In the genomic region with DNA sequence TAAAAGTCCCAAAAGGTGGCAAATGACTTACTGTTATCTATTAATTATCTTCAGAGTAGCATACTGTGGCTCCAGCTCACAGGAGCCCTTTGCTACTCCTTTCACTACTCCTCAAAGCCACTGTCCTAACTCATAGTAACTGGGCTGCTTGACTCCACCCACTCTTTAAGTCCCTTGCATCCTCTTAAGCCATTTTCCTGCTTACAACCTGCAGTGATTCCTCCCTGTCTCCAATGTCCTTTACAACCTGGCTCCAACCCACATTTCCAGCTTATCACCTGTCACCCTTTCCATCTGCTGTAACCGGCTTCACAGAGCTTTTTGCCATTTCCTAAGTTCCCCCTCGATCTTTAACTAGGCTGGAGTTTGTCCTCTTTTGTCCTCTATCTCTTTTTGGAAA, we compare ENCODE assay signal across 19 cellular contexts.
A peak's percentile ranks its signal among the peaks of the same experiment; 100 is the strongest.
DNase-seq lines count a peak whose midpoint lies in the region; FAIRE-seq and TF ChIP-seq lines count a peak whose summit lies in the region.
"Had no signal": no experiment of that assay in that cellular context is flagged by ENCODE, and none has a peak within 500 bp of the region (broad histone marks: within the 10 kb centered on the region; RNA-seq: fewer than 3 reads in every experiment).

No MANE protein-coding gene starts in this region.

- no peaks in the 10 kb centered on the region for H3K9me3 Mint-ChIP-seq in endodermal cell
- H3K9me3 Mint-ChIP-seq: T-cell had no signal

- H3K27ac Mint-ChIP-seq in endodermal cell, result peak overlapping the region; percentile 32
- H3K27ac Mint-ChIP-seq: T-cell had no signal

- in situ Hi-C loops in G401 (cut with HindIII; ENCODE audit: low sequenced_read_pairs), result no loop called here

- H3K27me3 ChIP-seq in endodermal cell (ENCODE audit: control insufficient read depth, insufficient read depth, low read length, poor library complexity, severe bottlenecking), result no peaks in the 10 kb centered on the region
- H3K27me3 ChIP-seq: SJCRH30 had no signal

- H3K9me3 ChIP-seq in endodermal cell (ENCODE audit: control insufficient read depth, low read length), result no peaks in the 10 kb centered on the region
- H3K9me3 ChIP-seq: SJCRH30 had no signal

- H3K9ac ChIP-seq in endodermal cell (ENCODE audit: extremely low read depth, low read length, poor library complexity, severe bottlenecking), result no peak overlapping the region
- H3K9ac ChIP-seq: KMS-11 had no signal

- H3K27me3 Mint-ChIP-seq in endodermal cell (ENCODE audit: insufficient read depth), result no peaks in the 10 kb centered on the region

- no peak overlapping the region for H3K4me3 Mint-ChIP-seq in endodermal cell
- H3K4me3 Mint-ChIP-seq: CD4-positive, CD25-positive, alpha-beta regulatory T cell; T-cell had no signal

- peak; percentile 52 for FAIRE-seq in H54 (lab: Jason Lieb, UNC)

- H3K36me3 ChIP-seq in endodermal cell (ENCODE audit: control insufficient read depth, insufficient read depth, low read length), result no peaks in the 10 kb centered on the region
- H3K36me3 ChIP-seq: SJCRH30 had no signal

- no peaks in the 10 kb centered on the region for H3K4me1 ChIP-seq in endodermal cell (ENCODE audit: control insufficient read depth, insufficient read depth, low read length)
- H3K4me1 ChIP-seq: SJCRH30 had no signal

- peaks cover 2% of the 10 kb centered on the region for H3K36me3 Mint-ChIP-seq in endodermal cell (ENCODE audit: low read depth)
- H3K36me3 Mint-ChIP-seq: CD4-positive, CD25-positive, alpha-beta regulatory T cell; T-cell had no signal

- WGBS in endodermal cell (ENCODE audit: insufficient coverage in 1 of 2, insufficient read length in 1 of 2), 2 experiments, result 62 to 75% methylated on average over 2 of the region's 2 CpGs

- DNase-seq in G401 (ENCODE audit: low spot score), result peak; percentile 90
- no peak for DNase-seq in H54 (ENCODE audit: insufficient read length, low spot score)
- peak; percentile 88 for DNase-seq in NCI-H82 treated with DMSO at 0.1 percent for 48 hours (lab: John Stamatoyannopoulos, UW; ENCODE audit: unreplicated experiment)
- DNase-seq in endodermal cell, result no peak
- no peak for DNase-seq in hypothalamus (lab: John Stamatoyannopoulos, UW)
- DNase-seq in NOMO-1 treated with DMSO at 0.1 percent for 48 hours (lab: John Stamatoyannopoulos, UW; ENCODE audit: unreplicated experiment), result no peak
- DNase-seq in NCI-H1048 (lab: John Stamatoyannopoulos, UW), result no peak
- DNase-seq: CD4-positive, CD25-positive, alpha-beta regulatory T cell; EL; HCEC 1CT; IMR-90; NCI-H1417; NCI-H1694 treated with DMSO at 0.1 percent for 48 hours; NCI-H226; NCI-H510A treated with DMSO at 0.1 percent for 48 hours; NCI-H774; SJCRH30; T-cell had no signal

- no peak overlapping the region for H3K4me3 ChIP-seq in endodermal cell (ENCODE audit: low read length)
- H3K4me3 ChIP-seq: SJCRH30 had no signal

- TF ChIP-seq CTCF in endodermal cell (conservative IDR thresholded peaks at IDR 0.05), result no peak

- H3K4me1 Mint-ChIP-seq in endodermal cell, result peaks cover 20% of the 10 kb centered on the region
- H3K4me1 Mint-ChIP-seq: CD4-positive, CD25-positive, alpha-beta regulatory T cell; T-cell had no signal

- no peak for TF ChIP-seq POLR2A in H54 (IDR thresholded peaks at IDR 0.05; ENCODE audit: low read depth, low read length)

- H3K27ac ChIP-seq in endodermal cell (ENCODE audit: low read depth, low read length), result no peak overlapping the region
- H3K27ac ChIP-seq: KMS-11, SJCRH30 had no signal

Comparison
In these comparisons a context has a peak if more than half of its experiments do, and no peak if none do; other contexts are left out.
1. DNase-seq: peak in G401 (single experiment) and NCI-H82 treated with DMSO at 0.1 percent for 48 hours (single experiment); none in H54 (single experiment), endodermal cell (single experiment), hypothalamus (0 of 51), NOMO-1 treated with DMSO at 0.1 percent for 48 hours (single experiment) and NCI-H1048 (single experiment).